Comparison of ENCODE assay signal across 19 cellular contexts in genomic region chr15:100683434-100683833, GRCh38.
DNase-seq lines count a peak whose midpoint lies in the region; ATAC-seq, FAIRE-seq and TF ChIP-seq lines count a peak whose summit lies in the region.
"Had no signal": no experiment of that assay in that cellular context is flagged by ENCODE, and none has a peak within 500 bp of the region (broad histone marks: within the 10 kb centered on the region; RNA-seq: fewer than 3 reads in every experiment).

No MANE protein-coding gene starts in this region.

- no peak for TF ChIP-seq POLR2A in HepG2 (IDR thresholded peaks at IDR 0.05; ENCODE audit: insufficient read depth in 1 of 2, low read depth in 2 of 2, low read length in 2 of 2)
- TF ChIP-seq POLR2A in spleen (IDR thresholded peaks at IDR 0.05): no peak

- no peaks in the 10 kb centered on the region for H3K4me1 ChIP-seq in liver (ENCODE audit: control insufficient read depth in 4 of 4, insufficient read depth in 4 of 4, low read length in 3 of 4)
- no peaks in the 10 kb centered on the region for H3K4me1 ChIP-seq in HepG2 (ENCODE audit: insufficient read depth, low read length)
- no peaks in the 10 kb centered on the region for H3K4me1 ChIP-seq in Panc1 (ENCODE audit: control insufficient read depth, insufficient read depth, low read length)
- H3K4me1 ChIP-seq in spleen: peaks cover 0 to 8% (median 0%) of the 10 kb centered on the region in 6 donors
- H3K4me1 ChIP-seq in left ventricle myocardium inferior: no peaks in the 10 kb centered on the region

- H2AFZ ChIP-seq in HepG2 (ENCODE audit: low read length): no peak overlapping the region
- H2AFZ ChIP-seq: GM23338 had no signal

- no peak for TF ChIP-seq EP300 in HepG2 (IDR thresholded peaks at IDR 0.05; ENCODE audit: low read depth in 2 of 2, low read length in 2 of 2)
- no peak for TF ChIP-seq EP300 in HepG2 (CRISPR knock-in tag; IDR thresholded peaks at IDR 0.05; ENCODE audit: borderline replicate concordance)

- CTCF ChIA-PET in HepG2 (lab: Yijun Ruan, JAX; ENCODE audit: low intra/inter-chr PET ratio, low total read pairs) (no interaction called here), Panc1 (lab: Charles Lee) (no interaction called here)

- H3K27me3 ChIP-seq in liver (ENCODE audit: control insufficient read depth in 4 of 4, insufficient read depth in 4 of 4, low read length in 3 of 4) (peaks cover 0 to 21% (median under 1%) of the 10 kb centered on the region in 4 donors), HepG2 (ENCODE audit: control insufficient read depth in 1 of 2, insufficient read depth in 2 of 2, low read length in 2 of 2) (peaks cover 2 to 10% of the 10 kb centered on the region in 2 experiments; a peak in 1 of 5 replicates), Panc1 (ENCODE audit: control insufficient read depth, insufficient read depth, low read length) (no peaks in the 10 kb centered on the region), spleen (replicated peaks in 1 of 7) (peaks cover 0 to 17% (median 0%) of the 10 kb centered on the region in 7 donors), left ventricle myocardium inferior (ENCODE audit: low read depth) (peaks cover 49% of the 10 kb centered on the region)

- no peaks in the 10 kb centered on the region for H3K36me3 ChIP-seq in liver (ENCODE audit: control insufficient read depth in 4 of 4, insufficient read depth in 3 of 4, low read depth in 1 of 4, low read length in 3 of 4)
- no peaks in the 10 kb centered on the region for H3K36me3 ChIP-seq in HepG2 (replicated peaks in 1 of 2; ENCODE audit: control insufficient read depth in 1 of 2, insufficient read depth in 2 of 2, low read length in 2 of 2)
- no peaks in the 10 kb centered on the region for H3K36me3 ChIP-seq in Panc1 (ENCODE audit: control insufficient read depth, insufficient read depth, low read length)
- no peaks in the 10 kb centered on the region for H3K36me3 ChIP-seq in spleen
- H3K36me3 ChIP-seq in left ventricle myocardium inferior: no peaks in the 10 kb centered on the region

- H3K4me3 ChIP-seq in liver (ENCODE audit: low read depth in 1 of 3, low read length in 3 of 3) (no peak overlapping the region), HepG2 (replicated peaks in 1 of 3; ENCODE audit: insufficient read depth in 1 of 3, low read depth in 2 of 3, low read length in 3 of 3) (no peak overlapping the region), Panc1 (ENCODE audit: low read depth in 2 of 2, low read length in 2 of 2) (no peak overlapping the region), spleen (no peak overlapping the region), left ventricle myocardium inferior (no peak overlapping the region)
- H3K4me3 ChIP-seq: GM23338 had no signal

- DNase-seq in HepG2 (ENCODE audit: low spot score) (no peak), Panc1 (ENCODE audit: low read depth, low spot score) (no peak), spleen (peak; percentile 41), left colon (no peak), left ventricle myocardium inferior (no peak)
- DNase-seq: AML-193; C1 segment of cervical spinal cord; CD4-positive, alpha-beta T cell; DMS153; DMS79 treated with DMSO at 0.1 percent for 48 hours; EL; H7 had no signal

- H3K9ac ChIP-seq in liver (ENCODE audit: low read depth in 1 of 2, low read length in 2 of 2): no peak overlapping the region
- no peak overlapping the region for H3K9ac ChIP-seq in HepG2 (ENCODE audit: insufficient read depth, low read depth, low read length)

- no peak for FAIRE-seq in HepG2 (lab: Jason Lieb, UNC)
- FAIRE-seq: D721Med, G401.6, GM12891 had no signal

- in situ Hi-C loops in HepG2 (cut with HindIII; ENCODE audit: extremely low pct_ligation_motif_present, low pct_unique_long_range_greater_than_20kb) (no loop called here), Panc1 (cut with HindIII; ENCODE audit: low pct_unique_long_range_greater_than_20kb, low sequenced_read_pairs) (no loop called here)

- TF ChIP-seq RAD21 in liver (IDR thresholded peaks at IDR 0.05) (no peak), HepG2 (CRISPR knock-in tag; IDR thresholded peaks at IDR 0.05) (no peak)

- intact Hi-C loops in HepG2 (cut with micrococcal nuclease; ENCODE audit: unreplicated experiment) (no loop called here), Panc1 (cut with micrococcal nuclease; ENCODE audit: unreplicated experiment) (no loop called here), spleen (cut with DNase I; ENCODE audit: low total_unique reads) (no loop called here), left colon (cut with DNase I, micrococcal nuclease) (no loop called here), left ventricle myocardium inferior (cut with micrococcal nuclease) (no loop called here)

- POLR2A ChIA-PET in HepG2 (lab: Yijun Ruan, JAX): no interaction called here
- POLR2A ChIA-PET in Panc1 (lab: Charles Lee): no interaction called here

- BruUV-seq in HepG2 (replicated peaks; lab: Mats Ljungman, UMichigan) (no TSS peak), Panc1 (replicated peaks; lab: Mats Ljungman, UMichigan) (no TSS peak)

- no peaks in the 10 kb centered on the region for H3K9me3 ChIP-seq in liver (ENCODE audit: control insufficient read depth in 4 of 4, low read length in 3 of 4)
- no peaks in the 10 kb centered on the region for H3K9me3 ChIP-seq in HepG2 (ENCODE audit: low read length)
- H3K9me3 ChIP-seq in Panc1 (ENCODE audit: control insufficient read depth, insufficient read depth, low read depth, low read length): no peaks in the 10 kb centered on the region
- H3K9me3 ChIP-seq in spleen: peaks cover 0 to 14% (median 0%) of the 10 kb centered on the region in 8 donors
- H3K9me3 ChIP-seq in left ventricle myocardium inferior (replicated peaks): peaks cover 9% of the 10 kb centered on the region

- no peak for ATAC-seq in HepG2
- 0 out of 2 replicates have a peak, but pooled peaks have one; percentile 20 for ATAC-seq in Panc1
- no peak for ATAC-seq in left colon
- ATAC-seq in HG02798 (IDR thresholded peaks at IDR 0.05; ENCODE audit: poor library complexity, unreplicated experiment): no peak
- ATAC-seq: GM23338 had no signal

- no peak overlapping the region for H3K4me2 ChIP-seq in HepG2 (ENCODE audit: low read depth, low read length)
- H3K4me2 ChIP-seq: GM23338 had no signal

- H3K79me2 ChIP-seq in HepG2 (ENCODE audit: insufficient read depth, low read length): no peaks in the 10 kb centered on the region

- 80% methylated on average over 6 of the region's 6 CpGs for WGBS in liver
- WGBS in HepG2 (ENCODE audit: low lambda C conversion rate): 21% methylated on average over 6 of the region's 6 CpGs
- 72 to 87% (median 85%) methylated on average over 6 of the region's 6 CpGs for WGBS in spleen, 5 donors

- no peaks in the 10 kb centered on the region for H4K20me1 ChIP-seq in HepG2 (ENCODE audit: insufficient read depth, low read length)

- no peak overlapping the region for H3K27ac ChIP-seq in liver (ENCODE audit: low read depth in 1 of 2, low read length in 2 of 2)
- H3K27ac ChIP-seq in HepG2 (ENCODE audit: extremely low read length, insufficient read depth, low read length): no peak overlapping the region
- H3K27ac ChIP-seq in Panc1 (ENCODE audit: low read length): no peak overlapping the region
- H3K27ac ChIP-seq in spleen: no peak overlapping the region
- no peak overlapping the region for H3K27ac ChIP-seq in left ventricle myocardium inferior (replicated peaks)
- H3K27ac ChIP-seq: 22Rv1 had no signal

- no peak for TF ChIP-seq CTCF in liver (IDR thresholded peaks at IDR 0.05; ENCODE audit: low read depth, low read length, missing input control)
- TF ChIP-seq CTCF in HepG2 (CRISPR knock-in tag; IDR thresholded peaks at IDR 0.05): no peak
- no peak for TF ChIP-seq CTCF in Panc1 (IDR thresholded peaks at IDR 0.05)
- TF ChIP-seq CTCF in spleen (IDR thresholded peaks at IDR 0.05 in 8 of 11, conservative IDR thresholded peaks at IDR 0.05 in 3 of 11): no peak
- no peak for TF ChIP-seq CTCF in left ventricle myocardium inferior (IDR thresholded peaks at IDR 0.05; ENCODE audit: borderline replicate concordance)

TF ChIP-seq in liver, 16 proteins besides CTCF, POLR2A, EP300 and RAD21 (continues in another document):
- TF ChIP-seq ATF3 (IDR thresholded peaks at IDR 0.05) (no peak), ZBTB33 (IDR thresholded peaks at IDR 0.05) (no peak), RXRA (IDR thresholded peaks at IDR 0.05) (no peak)

TF ChIP-seq in HepG2, 621 proteins besides CTCF, POLR2A, EP300 and RAD21 (continues in another document):
- TF ChIP-seq ZNF678 (CRISPR knock-in tag; IDR thresholded peaks at IDR 0.05): no peak
- TF ChIP-seq GRHL1 (CRISPR knock-in tag; conservative IDR thresholded peaks at IDR 0.05): no peak
- TF ChIP-seq MTA1 (CRISPR knock-in tag; IDR thresholded peaks at IDR 0.05; ENCODE audit: borderline replicate concordance): no peak
- no peak for TF ChIP-seq ELF1 (CRISPR knock-in tag; IDR thresholded peaks at IDR 0.05)
